8 cellular contexts compared by ENCODE assay signal in the genomic region with DNA sequence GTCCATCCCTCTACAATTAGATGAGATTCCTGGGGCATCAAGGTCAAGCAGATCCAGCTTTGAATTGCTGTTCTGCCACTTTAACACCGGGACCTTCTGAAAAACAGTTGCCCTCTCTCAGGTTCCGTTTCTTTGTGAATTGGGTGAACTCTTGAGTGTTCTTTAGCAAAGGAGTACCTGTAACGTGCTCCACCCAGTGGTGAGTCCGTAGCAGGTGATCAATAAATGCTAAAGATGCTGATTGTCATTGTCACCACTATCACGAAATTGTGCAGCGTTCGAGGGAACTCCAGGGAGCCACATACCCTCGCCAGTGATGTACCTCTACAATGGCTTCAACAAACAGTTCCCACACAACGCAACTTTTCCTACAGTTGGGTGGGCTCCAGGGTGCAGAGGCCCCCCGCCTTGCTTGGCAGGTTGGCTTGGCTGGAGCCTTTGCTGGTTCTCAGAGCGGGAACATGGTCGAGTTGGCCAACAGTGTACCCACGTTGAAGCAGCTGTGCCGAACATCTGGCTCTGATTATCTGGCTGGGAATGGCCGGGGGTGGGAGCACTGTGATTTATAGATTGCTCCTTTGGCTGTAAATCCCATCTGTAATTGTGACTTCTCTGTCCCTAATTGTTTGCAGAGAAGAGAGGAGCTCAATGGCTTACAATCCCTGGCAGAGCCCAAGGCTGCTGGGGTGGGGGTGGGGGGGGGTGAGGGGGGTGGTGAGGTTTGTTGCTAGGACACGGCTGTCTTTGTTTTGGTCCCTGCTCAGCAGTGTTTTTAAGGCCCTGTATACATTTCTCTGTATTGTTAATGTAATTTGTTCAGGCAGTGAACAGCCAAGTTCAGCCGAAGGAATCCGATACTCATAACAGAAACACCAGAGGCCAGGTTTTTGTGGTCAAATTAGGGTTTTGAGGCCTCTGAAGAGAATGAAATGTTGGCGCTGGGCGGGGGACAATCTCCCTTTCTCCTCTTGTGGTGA.
DNase-seq lines count a peak whose midpoint lies in the region; ATAC-seq and TF ChIP-seq lines count a peak whose summit lies in the region.

No MANE protein-coding gene starts in this region.

- no peaks in the 10 kb centered on the region for H3K36me3 Mint-ChIP-seq in activated T-helper 17 cell treated with anti-CD3 and anti-CD28 coated beads, Interleukin-2, amount 50 U/mL, for 72 hours (ENCODE audit: low read depth)

- DNase-seq in NCI-H2029 (lab: John Stamatoyannopoulos, UW) (peak; percentile 21), dorsolateral prefrontal cortex (peak in 5 of 10 donors; percentile 15 to 51 (median 44)), NAMALWA (ENCODE audit: low spot score) (no peak), Ammon's horn (ENCODE audit: low spot score) (no peak)

- peaks cover 0 to 3% (median 0%) of the 10 kb centered on the region in 45 donors for H3K27me3 ChIP-seq in dorsolateral prefrontal cortex
- H3K27me3 ChIP-seq in neural cell (ENCODE audit: insufficient read depth, low read depth, low read length): no peaks in the 10 kb centered on the region

- TF ChIP-seq RAD21 in neural cell (conservative IDR thresholded peaks at IDR 0.05): no peak

- H3K27ac Mint-ChIP-seq in activated T-helper 17 cell treated with anti-CD3 and anti-CD28 coated beads, Interleukin-2, amount 50 U/mL, for 72 hours: no peak overlapping the region

- peaks cover 34% of the 10 kb centered on the region for H3K27me3 Mint-ChIP-seq in activated T-helper 17 cell treated with anti-CD3 and anti-CD28 coated beads, Interleukin-2, amount 50 U/mL, for 72 hours

- peak; percentile 55 for TF ChIP-seq CTCF in C4-2B (conservative IDR thresholded peaks at IDR 0.05)
- peak in 1 of 56 donors; percentile 12 for TF ChIP-seq CTCF in dorsolateral prefrontal cortex (IDR thresholded peaks at IDR 0.05 in 54 of 56, conservative IDR thresholded peaks at IDR 0.05 in 2 of 56; ENCODE audit: low read depth in 1 of 56, partially characterized antibody in 56 of 56)
- peak; percentile 37 for TF ChIP-seq CTCF in neural cell (IDR thresholded peaks at IDR 0.05; ENCODE audit: poor library complexity, severe bottlenecking)

- no peak overlapping the region for H3K4me2 ChIP-seq in neural cell (ENCODE audit: low read length)

- H3K79me2 ChIP-seq in neural cell (replicated peaks; ENCODE audit: insufficient read depth, low read length): no peaks in the 10 kb centered on the region

- ATAC-seq in GM21381 (IDR thresholded peaks at IDR 0.05; ENCODE audit: unreplicated experiment): no peak
- ATAC-seq in activated T-helper 17 cell treated with anti-CD3 and anti-CD28 coated beads, Interleukin-2, amount 50 U/mL, for 72 hours (replicated peaks): no peak

- no peak for TF ChIP-seq EP300 in neural cell (conservative IDR thresholded peaks at IDR 0.05; ENCODE audit: poor library complexity, severe bottlenecking)

- H3K9me3 ChIP-seq in neural cell (ENCODE audit: low read length): no peaks in the 10 kb centered on the region

- no peaks in the 10 kb centered on the region for H4K20me1 ChIP-seq in neural cell (ENCODE audit: insufficient read depth)

- H3K4me1 Mint-ChIP-seq in activated T-helper 17 cell treated with anti-CD3 and anti-CD28 coated beads, Interleukin-2, amount 50 U/mL, for 72 hours: no peaks in the 10 kb centered on the region

- no peaks in the 10 kb centered on the region for H3K9me3 Mint-ChIP-seq in activated T-helper 17 cell treated with anti-CD3 and anti-CD28 coated beads, Interleukin-2, amount 50 U/mL, for 72 hours

- H3K27ac ChIP-seq in C4-2B: no peak overlapping the region
- peak overlapping the region in 50 of 59 donors; percentile 16 to 90 (median 67) for H3K27ac ChIP-seq in dorsolateral prefrontal cortex
- H3K27ac ChIP-seq in neural cell (ENCODE audit: low read length): no peak overlapping the region

- H3K4me3 ChIP-seq in dorsolateral prefrontal cortex (peak overlapping the region in 25 of 59 donors; percentile 0 to 50 (median 23)), neural cell (ENCODE audit: low read length) (no peak overlapping the region)

- H3K4me3 Mint-ChIP-seq in activated T-helper 17 cell treated with anti-CD3 and anti-CD28 coated beads, Interleukin-2, amount 50 U/mL, for 72 hours: no peak overlapping the region

- no peaks in the 10 kb centered on the region for H3K9me2 ChIP-seq in neural cell (ENCODE audit: insufficient read depth, low read length)

- intact Hi-C loops in dorsolateral prefrontal cortex (cut with DNase I): no loop called here

- H3K9ac ChIP-seq in neural cell (ENCODE audit: low read length): no peak overlapping the region

- H3K36me3 ChIP-seq in neural cell (ENCODE audit: insufficient read depth, low read length): no peaks in the 10 kb centered on the region

- H2AFZ ChIP-seq in neural cell (ENCODE audit: low read depth, low read length): peak overlapping the region; percentile 45

- H3F3A ChIP-seq in neural cell (ENCODE audit: insufficient read depth, low read length, poor library complexity, severe bottlenecking): no peaks in the 10 kb centered on the region

TF ChIP-seq in neural cell, 6 proteins besides CTCF, POLR2A, EP300 and RAD21:
- TF ChIP-seq, protein P1, sequence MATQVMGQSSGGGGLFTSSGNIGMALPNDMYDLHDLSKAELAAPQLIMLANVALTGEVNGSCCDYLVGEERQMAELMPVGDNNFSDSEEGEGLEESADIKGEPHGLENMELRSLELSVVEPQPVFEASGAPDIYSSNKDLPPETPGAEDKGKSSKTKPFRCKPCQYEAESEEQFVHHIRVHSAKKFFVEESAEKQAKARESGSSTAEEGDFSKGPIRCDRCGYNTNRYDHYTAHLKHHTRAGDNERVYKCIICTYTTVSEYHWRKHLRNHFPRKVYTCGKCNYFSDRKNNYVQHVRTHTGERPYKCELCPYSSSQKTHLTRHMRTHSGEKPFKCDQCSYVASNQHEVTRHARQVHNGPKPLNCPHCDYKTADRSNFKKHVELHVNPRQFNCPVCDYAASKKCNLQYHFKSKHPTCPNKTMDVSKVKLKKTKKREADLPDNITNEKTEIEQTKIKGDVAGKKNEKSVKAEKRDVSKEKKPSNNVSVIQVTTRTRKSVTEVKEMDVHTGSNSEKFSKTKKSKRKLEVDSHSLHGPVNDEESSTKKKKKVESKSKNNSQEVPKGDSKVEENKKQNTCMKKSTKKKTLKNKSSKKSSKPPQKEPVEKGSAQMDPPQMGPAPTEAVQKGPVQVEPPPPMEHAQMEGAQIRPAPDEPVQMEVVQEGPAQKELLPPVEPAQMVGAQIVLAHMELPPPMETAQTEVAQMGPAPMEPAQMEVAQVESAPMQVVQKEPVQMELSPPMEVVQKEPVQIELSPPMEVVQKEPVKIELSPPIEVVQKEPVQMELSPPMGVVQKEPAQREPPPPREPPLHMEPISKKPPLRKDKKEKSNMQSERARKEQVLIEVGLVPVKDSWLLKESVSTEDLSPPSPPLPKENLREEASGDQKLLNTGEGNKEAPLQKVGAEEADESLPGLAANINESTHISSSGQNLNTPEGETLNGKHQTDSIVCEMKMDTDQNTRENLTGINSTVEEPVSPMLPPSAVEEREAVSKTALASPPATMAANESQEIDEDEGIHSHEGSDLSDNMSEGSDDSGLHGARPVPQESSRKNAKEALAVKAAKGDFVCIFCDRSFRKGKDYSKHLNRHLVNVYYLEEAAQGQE (IDR thresholded peaks at IDR 0.05; ENCODE audit: borderline replicate concordance): no peak
- TF ChIP-seq POLR2AphosphoS5 (IDR thresholded peaks at IDR 0.05): no peak
- TF ChIP-seq MXI1 (conservative IDR thresholded peaks at IDR 0.05; ENCODE audit: poor library complexity, severe bottlenecking): no peak
- TF ChIP-seq SMC3 (conservative IDR thresholded peaks at IDR 0.05; ENCODE audit: poor library complexity): no peak
- TF ChIP-seq TAF1 (IDR thresholded peaks at IDR 0.05; ENCODE audit: low read depth): no peak
- TF ChIP-seq EZH2 (IDR thresholded peaks at IDR 0.05; ENCODE audit: borderline replicate concordance, insufficient read depth, low read length, poor library complexity, severe bottlenecking): no peak

Comparison
In these comparisons a context has a peak if more than half of its experiments do, and no peak if none do; other contexts are left out.
1. H3K27ac ChIP-seq: peak in dorsolateral prefrontal cortex (50 of 59); none in C4-2B (single experiment) and neural cell (single experiment).